9 cellular contexts compared by ENCODE assay signal in genomic region chr10:132160231-132160630, GRCh38. TPM values are rescaled to one million over a fixed set of nuclear protein-coding genes. Genes with fewer than 3 reads are reported as not detected.
A peak's percentile ranks its signal among the peaks of the same experiment; 100 is the strongest.
DNase-seq lines count a peak whose midpoint lies in the region; ATAC-seq and TF ChIP-seq lines count a peak whose summit lies in the region.
"Not testable (repeated sequence)": the region's sequence is repeated elsewhere in the genome, so short reads cannot be mapped to it uniquely, and the experiment has no call there.
"Had no signal": no experiment of that assay in that cellular context is flagged by ENCODE, and none has a peak within 500 bp of the region (broad histone marks: within the 10 kb centered on the region; RNA-seq: fewer than 3 reads in every experiment).

No MANE protein-coding gene starts in this region.

- ATAC-seq in CD4-positive, alpha-beta T cell (ENCODE audit: poor library complexity); natural killer cell: not testable (repeated sequence)

- TF ChIP-seq CTCF in CD4-positive, alpha-beta T cell (IDR thresholded peaks at IDR 0.05); natural killer cell (IDR thresholded peaks at IDR 0.05): not testable (repeated sequence)

- H3K27ac ChIP-seq in CD4-positive, alpha-beta T cell (ENCODE audit: low read depth, low read length); CD8-positive, alpha-beta memory T cell (ENCODE audit: low read depth, low read length): not testable (repeated sequence)
- H3K27ac ChIP-seq in effector memory CD4-positive, alpha-beta T cell (ENCODE audit: insufficient read depth, low read length, poor library complexity, severe bottlenecking) = peak overlapping the region; percentile 94

- intact Hi-C loops in CD4-positive, alpha-beta T cell (cut with DNase I, micrococcal nuclease) = not testable (repeated sequence)
- intact Hi-C loops in activated naive CD4-positive, alpha-beta T cell treated with anti-CD3 and anti-CD28 coated beads for 36 hours (cut with micrococcal nuclease) = loop anchor here (10.0 kb wide), 1 partner anchor 65 kb away; no protein-coding TSS in a partner anchor
- intact Hi-C loops in natural killer cell (cut with micrococcal nuclease) = loop anchor here (10.0 kb wide), 1 partner anchor 295 kb away; no protein-coding TSS in a partner anchor

- H3K4me1 ChIP-seq in CD8-positive, alpha-beta memory T cell (ENCODE audit: insufficient read depth, low read length) = peaks cover 31% of the 10 kb centered on the region
- peaks cover 24% of the 10 kb centered on the region for H3K4me1 ChIP-seq in effector memory CD4-positive, alpha-beta T cell (ENCODE audit: control insufficient read depth, insufficient read depth, low read length, poor library complexity, severe bottlenecking)

- H3K36me3 Mint-ChIP-seq in CD4-positive, alpha-beta T cell (ENCODE audit: low read depth); CD8-positive, alpha-beta memory T cell; T-helper 2 cell treated with Interferon-gamma antibody and Interleukin-4, amounts not matched to agents 5 μg/mL and 100 μg/mL, for 36 hours (ENCODE audit: low read depth); activated CD4-positive, alpha-beta memory T cell treated with anti-CD3 and anti-CD28 coated beads, Interleukin-2, amount 10 ng/mL, durations not matched to agents 7 days and 5 days (ENCODE audit: low read depth); activated naive CD4-positive, alpha-beta T cell treated with anti-CD3 and anti-CD28 coated beads for 36 hours (ENCODE audit: low read depth); natural killer cell: not testable (repeated sequence)

- H3K9me3 ChIP-seq in CD4-positive, alpha-beta T cell (ENCODE audit: control insufficient read depth, low read length); CD8-positive, alpha-beta memory T cell (ENCODE audit: low read length); effector memory CD4-positive, alpha-beta T cell (ENCODE audit: control insufficient read depth, low read length): not testable (repeated sequence)

- not testable (repeated sequence) for H3K27me3 ChIP-seq in CD4-positive, alpha-beta T cell (ENCODE audit: control insufficient read depth, insufficient read depth, low read length); CD8-positive, alpha-beta memory T cell (ENCODE audit: insufficient read depth, low read length, poor library complexity, severe bottlenecking); effector memory CD4-positive, alpha-beta T cell (replicated peaks; ENCODE audit: control insufficient read depth, insufficient read depth, low read length, poor library complexity, severe bottlenecking)

- H3K9me3 Mint-ChIP-seq in CD4-positive, alpha-beta T cell; T-helper 2 cell treated with Interferon-gamma antibody and Interleukin-4, amounts not matched to agents 5 μg/mL and 100 μg/mL, for 36 hours; activated CD4-positive, alpha-beta memory T cell treated with anti-CD3 and anti-CD28 coated beads, Interleukin-2, amount 10 ng/mL, durations not matched to agents 7 days and 5 days; activated naive CD4-positive, alpha-beta T cell treated with anti-CD3 and anti-CD28 coated beads for 36 hours: not testable (repeated sequence)
- peaks cover 0 to 22% (median 9%) of the 10 kb centered on the region in 5 donors for H3K9me3 Mint-ChIP-seq in CD8-positive, alpha-beta memory T cell
- H3K9me3 Mint-ChIP-seq in natural killer cell = peaks cover 3 to 17% of the 10 kb centered on the region in 2 donors

- not testable (repeated sequence) for H3K27me3 Mint-ChIP-seq in CD4-positive, alpha-beta T cell; CD8-positive, alpha-beta memory T cell; T-helper 2 cell treated with Interferon-gamma antibody and Interleukin-4, amounts not matched to agents 5 μg/mL and 100 μg/mL, for 36 hours (ENCODE audit: low read depth); activated CD4-positive, alpha-beta memory T cell treated with anti-CD3 and anti-CD28 coated beads, Interleukin-2, amount 10 ng/mL, durations not matched to agents 7 days and 5 days; activated naive CD4-positive, alpha-beta T cell treated with anti-CD3 and anti-CD28 coated beads for 36 hours (ENCODE audit: low read depth); natural killer cell (ENCODE audit: low read depth in 2 of 2)

- POLR2A ChIA-PET in CD4-positive, alpha-beta T cell (lab: Charles Lee); CD8-positive, alpha-beta memory T cell (lab: Charles Lee); activated CD4-positive, alpha-beta memory T cell treated with anti-CD3 and anti-CD28 coated beads, Interleukin-2, amount 10 ng/mL, durations not matched to agents 7 days and 5 days (lab: Charles Lee): not testable (repeated sequence)

- peaks cover 38% of the 10 kb centered on the region for H3K4me1 Mint-ChIP-seq in CD4-positive, alpha-beta T cell (ENCODE audit: low read depth)
- H3K4me1 Mint-ChIP-seq in CD8-positive, alpha-beta memory T cell = peaks cover 22 to 42% (median 40%) of the 10 kb centered on the region in 3 donors
- peaks cover 30% of the 10 kb centered on the region for H3K4me1 Mint-ChIP-seq in T-helper 2 cell treated with Interferon-gamma antibody and Interleukin-4, amounts not matched to agents 5 μg/mL and 100 μg/mL, for 36 hours (ENCODE audit: low read depth)
- H3K4me1 Mint-ChIP-seq in activated CD4-positive, alpha-beta memory T cell treated with anti-CD3 and anti-CD28 coated beads, Interleukin-2, amount 10 ng/mL, durations not matched to agents 7 days and 5 days = peaks cover 41% of the 10 kb centered on the region
- peaks cover 34% of the 10 kb centered on the region for H3K4me1 Mint-ChIP-seq in activated naive CD4-positive, alpha-beta T cell treated with anti-CD3 and anti-CD28 coated beads for 36 hours (ENCODE audit: low read depth)
- H3K4me1 Mint-ChIP-seq in natural killer cell = peaks cover 17 to 41% of the 10 kb centered on the region in 2 donors

- not testable (repeated sequence) for DNase-seq in CD4-positive, alpha-beta T cell; T-helper 2 cell treated with Interferon-gamma antibody and Interleukin-4, amounts not matched to agents 5 μg/mL and 100 μg/mL, for 36 hours (ENCODE audit: low spot score); activated CD4-positive, alpha-beta memory T cell treated with anti-CD3 and anti-CD28 coated beads, Interleukin-2, amount 10 ng/mL, durations not matched to agents 7 days and 5 days; effector memory CD4-positive, alpha-beta T cell; natural killer cell
- peak in 2 of 5 donors; percentile 18 to 34 for DNase-seq in CD8-positive, alpha-beta memory T cell
- DNase-seq in activated naive CD4-positive, alpha-beta T cell treated with anti-CD3 and anti-CD28 coated beads for 36 hours = peak; percentile 30

- CTCF ChIA-PET in CD4-positive, alpha-beta T cell (lab: Charles Lee); CD8-positive, alpha-beta memory T cell (lab: Charles Lee); activated CD4-positive, alpha-beta memory T cell treated with anti-CD3 and anti-CD28 coated beads, Interleukin-2, amount 10 ng/mL, durations not matched to agents 7 days and 5 days (lab: Charles Lee); activated naive CD4-positive, alpha-beta T cell treated with anti-CD3 and anti-CD28 coated beads for 36 hours (lab: Charles Lee): not testable (repeated sequence)

- peak overlapping the region; percentile 88 for H3K27ac Mint-ChIP-seq in CD4-positive, alpha-beta T cell
- H3K27ac Mint-ChIP-seq in CD8-positive, alpha-beta memory T cell = peak overlapping the region in 6 of 8 donors; percentile 92 to 100 (median 97)
- H3K27ac Mint-ChIP-seq in T-helper 2 cell treated with Interferon-gamma antibody and Interleukin-4, amounts not matched to agents 5 μg/mL and 100 μg/mL, for 36 hours = peak overlapping the region; percentile 98
- peak overlapping the region; percentile 85 for H3K27ac Mint-ChIP-seq in activated CD4-positive, alpha-beta memory T cell treated with anti-CD3 and anti-CD28 coated beads, Interleukin-2, amount 10 ng/mL, durations not matched to agents 7 days and 5 days
- H3K27ac Mint-ChIP-seq in activated naive CD4-positive, alpha-beta T cell treated with anti-CD3 and anti-CD28 coated beads for 36 hours = peak overlapping the region; percentile 84
- H3K27ac Mint-ChIP-seq in natural killer cell = peak overlapping the region; percentile 89 to 98

- H3K4me3 Mint-ChIP-seq in CD4-positive, alpha-beta T cell; CD8-positive, alpha-beta memory T cell; T-helper 2 cell treated with Interferon-gamma antibody and Interleukin-4, amounts not matched to agents 5 μg/mL and 100 μg/mL, for 36 hours; activated CD4-positive, alpha-beta memory T cell treated with anti-CD3 and anti-CD28 coated beads, Interleukin-2, amount 10 ng/mL, durations not matched to agents 7 days and 5 days; activated naive CD4-positive, alpha-beta T cell treated with anti-CD3 and anti-CD28 coated beads for 36 hours; natural killer cell: not testable (repeated sequence)

- not testable (repeated sequence) for H3K4me3 ChIP-seq in CD8-positive, alpha-beta memory T cell (ENCODE audit: low read length); effector memory CD4-positive, alpha-beta T cell (ENCODE audit: insufficient read depth, low read depth, low read length, poor library complexity, severe bottlenecking)

- not testable (repeated sequence) for H3K36me3 ChIP-seq in CD8-positive, alpha-beta memory T cell (ENCODE audit: insufficient read depth, low read length); effector memory CD4-positive, alpha-beta T cell (ENCODE audit: control insufficient read depth, insufficient read depth, low read length)

RNA-seq across cellular contexts. Expression of gene DPYSL4, which starts 26.5 kb away (rescaled TPM):
- under 1 TPM; 0.64 to 0.96 TPM for total RNA-seq in CD4-positive, alpha-beta T cell
- total RNA-seq in CD8-positive, alpha-beta memory T cell = 1 to 10 TPM; 3.2 to 3.3 TPM
- not detected for polyA plus RNA-seq in CD8-positive, alpha-beta memory T cell
- total RNA-seq in activated CD4-positive, alpha-beta memory T cell treated with anti-CD3 and anti-CD28 coated beads, Interleukin-2, amount 10 ng/mL, durations not matched to agents 7 days and 5 days = 1 to 10 TPM; 5.4 to 6.7 TPM
- 10 to 100 TPM; 10.8 to 14.1 TPM for total RNA-seq in activated naive CD4-positive, alpha-beta T cell treated with anti-CD3 and anti-CD28 coated beads for 36 hours
- total RNA-seq in natural killer cell = 1 to 10 TPM in 2 of 3 donors, under 1 TPM in 1; 0.40 to 1.3 (median 1.0) TPM
- total RNA-seq: Caco-2 had no signal
- polyA plus RNA-seq: CD14-positive monocyte had no signal
